15 cellular contexts compared by ENCODE assay signal in the genomic region with DNA sequence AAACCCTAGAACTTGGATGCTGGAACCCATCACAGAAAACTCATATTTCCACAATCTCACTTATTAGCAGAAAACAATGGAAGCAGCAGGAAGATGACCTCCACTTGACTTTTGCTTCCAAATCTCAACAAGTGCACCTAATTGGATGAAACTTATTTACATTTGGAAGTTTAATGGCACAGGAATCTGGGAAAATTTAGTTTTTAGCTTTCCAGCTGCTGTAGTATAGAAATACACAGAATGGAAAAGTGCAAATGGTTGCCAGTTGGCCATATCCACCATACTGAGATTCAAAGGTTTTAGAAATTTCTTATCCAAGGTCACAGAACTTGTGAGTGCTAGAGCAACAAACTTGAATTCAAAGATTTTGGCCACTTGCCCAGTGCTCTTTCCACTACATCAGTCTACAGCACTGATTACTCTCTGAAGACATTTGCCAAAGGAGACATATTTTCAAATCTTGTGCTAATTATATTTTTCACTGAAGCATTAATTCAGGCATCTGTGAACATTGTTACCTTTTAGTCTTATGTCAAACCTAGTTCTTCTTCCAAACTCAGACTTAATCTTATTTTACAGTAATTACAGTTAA. TPM values are rescaled to one million over a fixed set of nuclear protein-coding genes. Genes with fewer than 3 reads are reported as not detected.
DNase-seq lines count a peak whose midpoint lies in the region; ATAC-seq, FAIRE-seq and TF ChIP-seq lines count a peak whose summit lies in the region.
"Had no signal": no experiment of that assay in that cellular context is flagged by ENCODE, and none has a peak within 500 bp of the region (broad histone marks: within the 10 kb centered on the region; RNA-seq: fewer than 3 reads in every experiment).

No MANE protein-coding gene starts in this region.

- ATAC-seq in HG03280 (IDR thresholded peaks at IDR 0.05; ENCODE audit: unreplicated experiment) (no peak), HG03469 (IDR thresholded peaks at IDR 0.05; ENCODE audit: unreplicated experiment) (no peak)

- no peaks in the 10 kb centered on the region for H3K9me3 ChIP-seq in fibroblast of lung (ENCODE audit: control insufficient read depth, insufficient read depth, low read depth, low read length)

- H4K20me1 ChIP-seq in fibroblast of lung (ENCODE audit: control insufficient read depth, extremely low read depth, insufficient read depth, low read length), result no peaks in the 10 kb centered on the region

- no peaks in the 10 kb centered on the region for H3K36me3 ChIP-seq in fibroblast of lung (ENCODE audit: control insufficient read depth, insufficient read depth, low read length)

- H2AFZ ChIP-seq in fibroblast of lung (ENCODE audit: low read length), result no peak overlapping the region

- no peaks in the 10 kb centered on the region for H3K27me3 ChIP-seq in fibroblast of lung (ENCODE audit: control insufficient read depth, insufficient read depth, low read length)

- no peak overlapping the region for H3K4me2 ChIP-seq in fibroblast of lung (ENCODE audit: extremely low read depth, insufficient read depth, low read length)

- TF ChIP-seq CTCF in fibroblast of lung (conservative IDR thresholded peaks at IDR 0.05 in 1 of 2, IDR thresholded peaks at IDR 0.05 in 1 of 2; ENCODE audit: low read depth in 1 of 2, low read length in 2 of 2) (no peak), D721Med (IDR thresholded peaks at IDR 0.05; ENCODE audit: insufficient read depth, missing control alignments) (no peak)

- peak; percentile 54 for DNase-seq in EH (ENCODE audit: low read depth)
- DNase-seq in OCI-M1 (lab: John Stamatoyannopoulos, UW), result peak; percentile 43
- peak; percentile 62 to 65 for DNase-seq in fibroblast of lung (ENCODE audit: low read depth in 2 of 2)
- peak; percentile 45 for DNase-seq in mucosa of gallbladder (ENCODE audit: low spot score)
- no peak for DNase-seq in medulla oblongata (ENCODE audit: extremely low spot score)
- DNase-seq in D721Med (ENCODE audit: insufficient read length, low spot score), result no peak
- DNase-seq: activated naive CD4-positive, alpha-beta T cell treated with Interleukin-2 at 50 U/mL for 16 hours; naive B cell; NCI-H2227 treated with DMSO at 0.1 percent for 48 hours; retina; stimulated activated naive CD4-positive, alpha-beta T cell treated with Interleukin-2 at 50 U/mL for 16 hours; T1000 had no signal

- no peak overlapping the region for H3K27ac ChIP-seq in fibroblast of lung (ENCODE audit: insufficient read depth, low read length)

- H3K4me1 ChIP-seq in fibroblast of lung (ENCODE audit: control insufficient read depth, extremely low read depth, insufficient read depth, low read length), result no peaks in the 10 kb centered on the region

- no peak for FAIRE-seq in D721Med (lab: Jason Lieb, UNC)
- FAIRE-seq: GM19239 had no signal

- no peak overlapping the region for H3K9ac ChIP-seq in fibroblast of lung (ENCODE audit: insufficient read depth, low read length)

- no peak overlapping the region for H3K4me3 ChIP-seq in fibroblast of lung (replicated peaks in 1 of 4; ENCODE audit: control extremely low read depth in 1 of 4, insufficient read depth in 1 of 4, low read depth in 3 of 4, low read length in 4 of 4)

- H3K79me2 ChIP-seq in fibroblast of lung (ENCODE audit: control insufficient read depth, insufficient read depth, low read length), result no peaks in the 10 kb centered on the region

RNA-seq across cellular contexts. Expression of gene AHR, which starts 9.3 kb away (rescaled TPM):
- total RNA-seq in fibroblast of lung (63.4 and 84.4 TPM in 2 replicates), mucosa of gallbladder (76.6 TPM)
- polyA plus RNA-seq in fibroblast of lung, result 10.2 and 15.4 TPM in 2 replicates
- 18.7 and 31.5 TPM in 2 replicates for polyA plus RNA-seq in fibroblast of lung (2012)
- 32.3 and 60.6 TPM in 2 replicates for polyA minus RNA-seq in fibroblast of lung (ENCODE audit: low replicate concordance)

Comparison
In these comparisons a context has a peak if more than half of its experiments do, and no peak if none do; other contexts are left out.
1. DNase-seq: peak in EH (single experiment), OCI-M1 (single experiment), fibroblast of lung (2 of 2) and mucosa of gallbladder (single experiment); none in medulla oblongata (single experiment) and D721Med (single experiment).